In the genomic region with DNA sequence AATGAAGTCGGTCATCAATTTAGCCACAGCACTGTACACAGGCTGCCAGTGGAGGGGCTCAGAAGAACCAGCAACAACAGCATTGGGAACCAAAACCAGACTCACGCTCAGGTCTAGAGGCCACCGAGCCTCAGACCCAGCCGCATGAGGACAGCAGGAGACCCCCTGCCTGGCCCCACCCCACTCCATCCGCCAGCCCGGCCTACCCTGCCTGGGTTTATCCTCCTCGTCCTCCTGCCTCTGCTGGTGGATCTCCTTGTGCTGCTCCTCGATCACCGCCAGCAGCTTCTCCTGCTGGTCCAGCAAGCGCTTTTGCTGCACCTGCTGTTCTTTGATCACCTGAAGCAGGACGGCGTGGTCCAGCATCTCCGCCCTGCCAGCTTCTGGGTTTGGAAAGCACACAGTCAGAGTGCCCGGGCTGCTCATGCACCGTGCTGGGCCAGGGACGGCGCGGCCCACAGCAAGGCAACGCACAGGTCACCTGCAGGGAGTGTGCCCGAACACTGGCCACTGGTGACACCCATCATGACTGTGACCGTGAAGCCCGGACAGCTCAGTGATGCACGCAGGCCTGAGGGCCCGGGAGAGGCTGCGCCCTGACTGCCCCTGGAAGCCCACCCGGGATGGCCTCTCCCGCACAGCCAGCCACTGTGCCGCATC, we compare ENCODE assay signal across 1 cellular context.
TF ChIP-seq lines count a peak whose summit lies in the region.

No MANE protein-coding gene starts in this region.

TF ChIP-seq in IMR-90, 13 proteins besides CTCF, POLR2A, EP300 and RAD21:
- TF ChIP-seq, protein P1, sequence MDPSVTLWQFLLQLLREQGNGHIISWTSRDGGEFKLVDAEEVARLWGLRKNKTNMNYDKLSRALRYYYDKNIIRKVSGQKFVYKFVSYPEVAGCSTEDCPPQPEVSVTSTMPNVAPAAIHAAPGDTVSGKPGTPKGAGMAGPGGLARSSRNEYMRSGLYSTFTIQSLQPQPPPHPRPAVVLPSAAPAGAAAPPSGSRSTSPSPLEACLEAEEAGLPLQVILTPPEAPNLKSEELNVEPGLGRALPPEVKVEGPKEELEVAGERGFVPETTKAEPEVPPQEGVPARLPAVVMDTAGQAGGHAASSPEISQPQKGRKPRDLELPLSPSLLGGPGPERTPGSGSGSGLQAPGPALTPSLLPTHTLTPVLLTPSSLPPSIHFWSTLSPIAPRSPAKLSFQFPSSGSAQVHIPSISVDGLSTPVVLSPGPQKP (IDR thresholded peaks at IDR 0.05; ENCODE audit: borderline replicate concordance, low read depth, low read length) = no peak
- TF ChIP-seq, protein P2, sequence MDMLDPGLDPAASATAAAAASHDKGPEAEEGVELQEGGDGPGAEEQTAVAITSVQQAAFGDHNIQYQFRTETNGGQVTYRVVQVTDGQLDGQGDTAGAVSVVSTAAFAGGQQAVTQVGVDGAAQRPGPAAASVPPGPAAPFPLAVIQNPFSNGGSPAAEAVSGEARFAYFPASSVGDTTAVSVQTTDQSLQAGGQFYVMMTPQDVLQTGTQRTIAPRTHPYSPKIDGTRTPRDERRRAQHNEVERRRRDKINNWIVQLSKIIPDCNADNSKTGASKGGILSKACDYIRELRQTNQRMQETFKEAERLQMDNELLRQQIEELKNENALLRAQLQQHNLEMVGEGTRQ (IDR thresholded peaks at IDR 0.05; ENCODE audit: low read depth, low read length) = no peak
- TF ChIP-seq FOS (IDR thresholded peaks at IDR 0.05; ENCODE audit: low read depth, low read length) (no peak), SMC3 (IDR thresholded peaks at IDR 0.05; ENCODE audit: low read depth, low read length) (no peak)
